In genomic region chr11:104526006-104526405, GRCh38 we compare ENCODE assay signal across 25 cellular contexts.
"Had no signal": no experiment of that assay in that cellular context is flagged by ENCODE, and none has a peak within 500 bp of the region (broad histone marks: within the 10 kb centered on the region; RNA-seq: fewer than 3 reads in every experiment).

No MANE protein-coding gene starts in this region.

- H3K4me1 ChIP-seq: Peyer's patch, SJSA1 had no signal

- H3K27ac ChIP-seq: brain microvascular endothelial cell, Peyer's patch, SJSA1 had no signal

- H3K4me3 ChIP-seq: K562, Peyer's patch, SJSA1 had no signal

- DNase-seq: activated CD4-positive, alpha-beta memory T cell treated with anti-CD3 and anti-CD28 coated beads for 36 hours; activated CD4-positive, alpha-beta T cell treated with anti-CD3 and anti-CD28 coated beads for 4 hours; activated CD4-positive, alpha-beta T cell treated with anti-CD3 and anti-CD28 coated beads, Interleukin-2, amount 50 U/mL, for 1 hour; activated CD8-positive, alpha-beta memory T cell treated with anti-CD3 and anti-CD28 coated beads, Interleukin-2, amount 50 U/mL, for 4 hours; activated gamma-delta T cell treated with Interleukin-2 at 50 U/mL for 16 hours; activated naive CD4-positive, alpha-beta T cell treated with anti-CD3 and anti-CD28 coated beads, Interleukin-2, amount 10 ng/mL, durations not matched to agents 7 days and 5 days; activated naive CD8-positive, alpha-beta T cell treated with anti-CD3 and anti-CD28 coated beads, Interleukin-2, amount 50 U/mL, for 24 hours; activated T-cell treated with anti-CD3 and anti-CD28 coated beads for 4 hours; activated T-cell treated with anti-CD3 and anti-CD28 coated beads, Interleukin-2, amount 50 U/mL, for 4 hours; anterior cingulate cortex; brain microvascular endothelial cell; central memory CD4-positive, alpha-beta T cell; IMR-90; NCI-H1436 treated with DMSO at 0.1 percent for 48 hours; NCI-H1694 treated with DMSO at 0.1 percent for 48 hours; NCI-H2029; NCI-H524; NCI-H69; PC-3; Peyer's patch; RPMI8226; SHP77 treated with DMSO at 0.1 percent for 48 hours; SK-N-SH had no signal

- H3K27me3 ChIP-seq: brain microvascular endothelial cell, Peyer's patch, SJSA1 had no signal

- H3K9me3 ChIP-seq: Peyer's patch, SJSA1, SK-N-SH had no signal

- H3K36me3 ChIP-seq: brain microvascular endothelial cell, Peyer's patch, SJSA1 had no signal
